12 cellular contexts compared by ENCODE assay signal in genomic region chr5:76384705-76385104, GRCh38.
"Had no signal": no experiment of that assay in that cellular context is flagged by ENCODE, and none has a peak within 500 bp of the region (broad histone marks: within the 10 kb centered on the region; RNA-seq: fewer than 3 reads in every experiment).

No MANE protein-coding gene starts in this region.

- H3K9me3 Mint-ChIP-seq: activated CD4-positive, alpha-beta memory T cell treated with anti-CD3 and anti-CD28 coated beads for 36 hours; activated T-cell treated with anti-CD3 and anti-CD28 coated beads, Interleukin-2, amount 50 U/mL, for 72 hours; brain; T-helper 2 cell treated with Interferon-gamma antibody and Interleukin-4, amounts not matched to agents 5 μg/mL and 100 μg/mL, for 36 hours had no signal

- H3K36me3 ChIP-seq: right atrium auricular region, tibial nerve had no signal

- H3K4me1 ChIP-seq: right atrium auricular region had no signal

- H3K36me3 Mint-ChIP-seq: activated CD4-positive, alpha-beta memory T cell treated with anti-CD3 and anti-CD28 coated beads for 36 hours; brain had no signal

- H3K4me3 ChIP-seq: lung, right atrium auricular region, tibial nerve had no signal

- H3K4me3 Mint-ChIP-seq: activated CD4-positive, alpha-beta memory T cell treated with anti-CD3 and anti-CD28 coated beads for 36 hours; brain; T-helper 2 cell treated with Interferon-gamma antibody and Interleukin-4, amounts not matched to agents 5 μg/mL and 100 μg/mL, for 36 hours had no signal

- H3K9me3 ChIP-seq: right atrium auricular region, tibial nerve had no signal

- DNase-seq: activated CD4-positive, alpha-beta memory T cell treated with anti-CD3 and anti-CD28 coated beads for 36 hours; activated CD8-positive, alpha-beta memory T cell treated with anti-CD3 and anti-CD28 coated beads, Interleukin-2, amount 50 U/mL, for 4 hours; activated naive CD4-positive, alpha-beta T cell; activated T-cell treated with anti-CD3 and anti-CD28 coated beads, Interleukin-2, amount 50 U/mL, for 72 hours; hypothalamus; midbrain; small intestine had no signal

- H3K27ac Mint-ChIP-seq: activated CD4-positive, alpha-beta memory T cell treated with anti-CD3 and anti-CD28 coated beads for 36 hours; activated T-cell treated with anti-CD3 and anti-CD28 coated beads, Interleukin-2, amount 50 U/mL, for 72 hours; T-helper 2 cell treated with Interferon-gamma antibody and Interleukin-4, amounts not matched to agents 5 μg/mL and 100 μg/mL, for 36 hours had no signal

- H3K27me3 Mint-ChIP-seq: activated CD4-positive, alpha-beta memory T cell treated with anti-CD3 and anti-CD28 coated beads for 36 hours; brain had no signal

- H3K27ac ChIP-seq: right atrium auricular region, tibial nerve had no signal

- H3K27me3 ChIP-seq: right atrium auricular region, tibial nerve had no signal
